1 cellular context compared by ENCODE assay signal in the genomic region with DNA sequence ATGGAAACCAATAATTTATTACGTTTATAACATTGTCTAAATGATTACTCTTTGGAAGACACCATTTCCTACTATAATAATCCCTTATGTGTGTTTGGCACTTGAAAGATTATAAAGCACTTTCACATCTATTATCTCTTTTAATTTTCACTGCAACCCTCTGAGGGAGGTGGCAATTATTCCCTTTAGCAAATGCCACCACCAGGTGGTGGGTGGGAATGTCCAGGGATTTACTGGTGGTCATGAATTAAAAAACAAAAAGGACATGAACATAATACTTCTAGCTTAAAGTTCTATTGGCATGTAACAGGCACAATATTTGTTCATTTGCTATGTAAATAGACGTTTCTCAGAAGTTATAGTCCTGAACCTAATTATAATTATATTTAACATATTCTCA.
TF ChIP-seq lines count a peak whose summit lies in the region.

No MANE protein-coding gene starts in this region.

TF ChIP-seq in GM12878, 131 proteins besides CTCF, POLR2A, EP300 and RAD21:
- TF ChIP-seq POU2F2 (IDR thresholded peaks at IDR 0.05; ENCODE audit: borderline replicate concordance, low read depth, low read length): no peak
- no peak for TF ChIP-seq SIN3A (IDR thresholded peaks at IDR 0.05; ENCODE audit: low read depth, low read length)
- no peak for TF ChIP-seq BACH1 (IDR thresholded peaks at IDR 0.05; ENCODE audit: borderline replicate concordance)
- no peak for TF ChIP-seq POLR2AphosphoS2 (IDR thresholded peaks at IDR 0.05; ENCODE audit: low read depth, low read length)
- no peak for TF ChIP-seq NRF1 (conservative IDR thresholded peaks at IDR 0.05; ENCODE audit: low read depth, low read length)
TF ChIP-seq in GM12878: peak in this region for 0.
